10 cellular contexts compared by ENCODE assay signal in the genomic region with DNA sequence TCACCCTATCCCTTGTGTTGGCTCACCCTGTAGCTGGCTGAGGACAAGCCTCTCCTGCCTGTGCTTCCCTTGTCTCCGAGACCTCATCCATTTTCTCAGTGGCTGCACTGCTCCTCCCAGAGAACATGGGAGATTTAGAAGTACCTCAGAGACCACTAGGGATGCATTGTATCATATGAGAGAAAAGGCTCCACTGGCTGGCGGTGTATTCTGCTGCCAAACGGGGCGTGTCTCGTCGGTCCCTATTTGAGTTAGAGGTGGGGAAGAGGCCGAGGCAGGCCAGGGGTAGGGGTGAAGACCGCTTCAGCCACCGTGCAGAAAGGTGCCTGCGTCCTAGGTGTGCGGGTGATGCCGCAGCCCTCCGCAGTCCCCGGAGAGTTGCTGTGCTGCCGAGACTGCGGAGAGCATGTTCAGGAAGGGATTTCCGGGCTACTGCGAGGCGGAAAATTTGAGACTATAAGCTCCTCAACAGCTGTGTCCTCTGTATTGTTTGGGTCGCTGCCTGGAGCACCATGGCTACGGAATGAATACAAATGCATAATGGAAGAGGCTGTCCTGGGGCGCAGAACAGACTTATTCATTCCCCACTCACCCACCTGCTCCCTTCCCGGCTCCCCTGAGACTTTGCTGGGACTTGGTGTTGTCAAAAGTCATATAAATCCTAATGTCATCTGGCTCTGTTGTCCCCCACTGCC. TPM values are rescaled to one million over a fixed set of nuclear protein-coding genes. Genes with fewer than 3 reads are reported as not detected.
DNase-seq lines count a peak whose midpoint lies in the region; ATAC-seq and TF ChIP-seq lines count a peak whose summit lies in the region.
"Had no signal": no experiment of that assay in that cellular context is flagged by ENCODE, and none has a peak within 500 bp of the region (broad histone marks: within the 10 kb centered on the region; RNA-seq: fewer than 3 reads in every experiment).

No MANE protein-coding gene starts in this region.

- H3K4me1 ChIP-seq in HAP-1 (peaks cover 37% of the 10 kb centered on the region), ascending aorta (peaks cover 3 to 27% of the 10 kb centered on the region in 2 donors), skeletal muscle tissue (ENCODE audit: control insufficient read depth in 3 of 3, insufficient read depth in 3 of 3, low read length in 3 of 3) (peaks cover 46 to 64% (median 50%) of the 10 kb centered on the region in 3 donors)

- H3K9me3 ChIP-seq in HAP-1 (no peaks in the 10 kb centered on the region), ascending aorta (no peaks in the 10 kb centered on the region), skeletal muscle tissue (ENCODE audit: control insufficient read depth in 3 of 3, low read length in 3 of 3) (no peaks in the 10 kb centered on the region)

- in situ Hi-C loops in HAP-1 (cut with MboI; ENCODE audit: low sequenced_read_pairs), result no loop called here

- DNase-seq in HAP-1 (ENCODE audit: low spot score in 2 of 2) (peak; percentile 80 to 84), ascending aorta (ENCODE audit: low spot score in 2 of 2) (peak; percentile 52 to 93), hepatic stellate cell (ENCODE audit: low spot score) (peak; percentile 32), SKM-1 treated with dmso at 0.1 percent for 144 hours (lab: John Stamatoyannopoulos, UW; ENCODE audit: unreplicated experiment) (no peak)
- DNase-seq in activated CD4-positive, alpha-beta T cell treated with anti-CD3 and anti-CD28 coated beads for 48 hours, result no peak
- DNase-seq: GDM1; stimulated activated naive CD8-positive, alpha-beta T cell treated with anti-CD3 and anti-CD28 coated beads, Interleukin-15, amount 100 ng/mL, for 72 hours had no signal

- ATAC-seq in HG02884 (IDR thresholded peaks at IDR 0.05; ENCODE audit: unreplicated experiment), result no peak
- no peak for ATAC-seq in GM19328 (IDR thresholded peaks at IDR 0.05; ENCODE audit: unreplicated experiment)
- ATAC-seq: stimulated activated naive CD8-positive, alpha-beta T cell treated with anti-CD3 and anti-CD28 coated beads, Interleukin-15, amount 100 ng/mL, for 72 hours had no signal

- H3K36me3 ChIP-seq in HAP-1 (replicated peaks) (no peaks in the 10 kb centered on the region), ascending aorta (no peaks in the 10 kb centered on the region), skeletal muscle tissue (ENCODE audit: control insufficient read depth in 3 of 3, insufficient read depth in 3 of 3, low read length in 3 of 3) (no peaks in the 10 kb centered on the region)

- H3K27ac ChIP-seq in ascending aorta (peak overlapping the region; percentile 63 to 73), skeletal muscle tissue (ENCODE audit: low read depth, low read length) (peak overlapping the region; percentile 73)

- TF ChIP-seq CTCF in ascending aorta (IDR thresholded peaks at IDR 0.05), result no peak

- peak overlapping the region; percentile 40 to 63 (median 58) for H3K9ac ChIP-seq in skeletal muscle tissue (ENCODE audit: low read depth in 1 of 3, low read length in 3 of 3)

- H3K27me3 ChIP-seq in HAP-1 (ENCODE audit: low read depth) (no peaks in the 10 kb centered on the region), ascending aorta (no peaks in the 10 kb centered on the region), skeletal muscle tissue (ENCODE audit: control insufficient read depth in 3 of 3, insufficient read depth in 3 of 3, low read length in 3 of 3) (no peaks in the 10 kb centered on the region)

- peak overlapping the region; percentile 3; the same call in 1 of the 2 replicates for H3K4me3 ChIP-seq in HAP-1
- H3K4me3 ChIP-seq in ascending aorta, result peak overlapping the region; percentile 15 to 46
- H3K4me3 ChIP-seq in skeletal muscle tissue (ENCODE audit: low read length in 3 of 3), result peak overlapping the region; percentile 62 to 72 (median 65)

- intact Hi-C loops in ascending aorta (cut with DNase I), result loop anchor here (2.0 to 5.0 kb wide), 2 partner anchors 16 to 43 kb away; partner anchors contain the start of gene SPSB4

RNA-seq across cellular contexts. Expression of gene SPSB4, which starts 43.9 kb away (rescaled TPM):
- total RNA-seq in ascending aorta (not detected), skeletal muscle tissue (12.0 TPM)

Comparison
In these comparisons a context has a peak if more than half of its experiments do, and no peak if none do; other contexts are left out.
1. DNase-seq: peak in HAP-1 (2 of 2), ascending aorta (2 of 2) and hepatic stellate cell (single experiment); none in activated CD4-positive, alpha-beta T cell treated with anti-CD3 and anti-CD28 coated beads for 48 hours (single experiment) and SKM-1 treated with dmso at 0.1 percent for 144 hours (single experiment).
2. H3K4me3 ChIP-seq: peak in every context shown above with its lines; median percentile 65 in skeletal muscle tissue; 30 in ascending aorta; 3 in HAP-1.
3. RNA of gene SPSB4, which starts 43.9 kb away (total RNA-seq): 12.0 TPM in skeletal muscle tissue (single experiment); not detected in ascending aorta (single experiment); every median in the first group is over 10 times any median in the second.